In genomic region chr14:67263499-67264149, GRCh38 we compare ENCODE assay signal across 18 cellular contexts. TPM values are rescaled to one million over a fixed set of nuclear protein-coding genes. Genes with fewer than 3 reads are reported as not detected.
DNase-seq lines count a peak whose midpoint lies in the region; ATAC-seq, FAIRE-seq and TF ChIP-seq lines count a peak whose summit lies in the region.
"Had no signal": no experiment of that assay in that cellular context is flagged by ENCODE, and none has a peak within 500 bp of the region (broad histone marks: within the 10 kb centered on the region; RNA-seq: fewer than 3 reads in every experiment).

No MANE protein-coding gene starts in this region.

- no peak overlapping the region for H3K27ac ChIP-seq in smooth muscle cell (ENCODE audit: low read depth)
- H3K27ac ChIP-seq in small intestine (ENCODE audit: low read depth in 1 of 2, low read length in 1 of 2) = no peak overlapping the region
- H3K27ac ChIP-seq: right atrium auricular region had no signal

- H3K27me3 Mint-ChIP-seq in T-helper 17 cell = no peaks in the 10 kb centered on the region
- H3K27me3 Mint-ChIP-seq: CD8-positive, alpha-beta memory T cell; stimulated activated naive CD8-positive, alpha-beta T cell treated with anti-CD3 and anti-CD28 coated beads, Interleukin-15, Interleukin-2, amounts not matched to agents 100 ng/mL and 50 ng/mL, for 24 hours had no signal

- DNase-seq in H4 (ENCODE audit: low spot score) (peak; percentile 21), amniotic epithelial cell (ENCODE audit: low read depth) (peak; percentile 96), foreskin fibroblast (peak; percentile 38 to 58), smooth muscle cell (lab: John Stamatoyannopoulos, UW; ENCODE audit: unreplicated experiment) (no peak), small intestine (no peak), NCI-H526 treated with DMSO at 0.1 percent for 48 hours (lab: John Stamatoyannopoulos, UW) (no peak), T-helper 17 cell (no peak), germinal center (ENCODE audit: low spot score) (no peak)
- DNase-seq: activated CD8-positive, alpha-beta T cell treated with anti-CD3 and anti-CD28 coated beads, Interleukin-2, amount 10 ng/mL, durations not matched to agents 7 days and 5 days; activated gamma-delta T cell; CD8-positive, alpha-beta memory T cell; central memory CD4-positive, alpha-beta T cell; Karpas-422; NCI-H2029 treated with DMSO at 0.1 percent for 48 hours; T1000 had no signal

- no peaks in the 10 kb centered on the region for H3K36me3 ChIP-seq in smooth muscle cell (ENCODE audit: low read depth)
- no peaks in the 10 kb centered on the region for H3K36me3 ChIP-seq in small intestine (ENCODE audit: control insufficient read depth in 2 of 2, insufficient read depth in 2 of 2, low read length in 2 of 2)
- H3K36me3 ChIP-seq: right atrium auricular region had no signal

- H3K9ac ChIP-seq in smooth muscle cell (ENCODE audit: low read depth) = no peak overlapping the region

- TF ChIP-seq CTCF in foreskin fibroblast (IDR thresholded peaks at IDR 0.05; ENCODE audit: low read depth, low read length) (no peak), smooth muscle cell (IDR thresholded peaks at IDR 0.05; ENCODE audit: borderline replicate concordance, insufficient read depth, poor library complexity, severe bottlenecking) (no peak)

- 64% methylated on average over 5 of the region's 5 CpGs for WGBS in smooth muscle cell (ENCODE audit: low lambda C conversion rate)
- 70 to 84% (median 76%) methylated on average over 5 of the region's 5 CpGs for WGBS in small intestine, 3 donors

- no peak overlapping the region for H3K27ac Mint-ChIP-seq in T-helper 17 cell
- H3K27ac Mint-ChIP-seq: activated CD8-positive, alpha-beta T cell treated with anti-CD3 and anti-CD28 coated beads, Interleukin-2, amount 10 ng/mL, durations not matched to agents 7 days and 5 days; CD8-positive, alpha-beta memory T cell; stimulated activated naive CD8-positive, alpha-beta T cell treated with anti-CD3 and anti-CD28 coated beads, Interleukin-15, Interleukin-2, amounts not matched to agents 100 ng/mL and 50 ng/mL, for 24 hours had no signal

- H3K4me2 ChIP-seq in smooth muscle cell = peak overlapping the region; percentile 58

- no peak for FAIRE-seq in small intestine (lab: Jason Lieb, UNC)

- H2AFZ ChIP-seq in smooth muscle cell (ENCODE audit: low read depth) = no peak overlapping the region

- ATAC-seq in T-helper 17 cell = no peak
- ATAC-seq: activated CD8-positive, alpha-beta T cell treated with anti-CD3 and anti-CD28 coated beads, Interleukin-2, amount 10 ng/mL, durations not matched to agents 7 days and 5 days; Right ventricle myocardium inferior had no signal

- H3K4me1 ChIP-seq in smooth muscle cell (ENCODE audit: low read depth) (peaks cover 29% of the 10 kb centered on the region), small intestine (ENCODE audit: control insufficient read depth in 2 of 2, insufficient read depth in 1 of 2, low read depth in 1 of 2, low read length in 1 of 2) (peaks cover 2 to 7% of the 10 kb centered on the region in 2 donors)

- peaks cover 95% of the 10 kb centered on the region for H4K20me1 ChIP-seq in smooth muscle cell (ENCODE audit: low read depth)

- H3K4me1 Mint-ChIP-seq in T-helper 17 cell = peaks cover 23% of the 10 kb centered on the region

- H3K4me3 ChIP-seq in foreskin fibroblast (ENCODE audit: low read depth in 1 of 2, low read length in 2 of 2) = no peak overlapping the region
- H3K4me3 ChIP-seq in smooth muscle cell = no peak overlapping the region
- no peak overlapping the region for H3K4me3 ChIP-seq in small intestine (ENCODE audit: low read depth in 1 of 2, low read length in 2 of 2)
- H3K4me3 ChIP-seq: right atrium auricular region had no signal

- no peaks in the 10 kb centered on the region for H3K36me3 Mint-ChIP-seq in T-helper 17 cell (ENCODE audit: low read depth)

- H3K79me2 ChIP-seq in smooth muscle cell (ENCODE audit: low read depth) = peaks cover 86% of the 10 kb centered on the region

- H3K9me3 ChIP-seq in smooth muscle cell (replicated peaks; ENCODE audit: low read depth) (no peaks in the 10 kb centered on the region), small intestine (ENCODE audit: control insufficient read depth, low read depth) (no peaks in the 10 kb centered on the region), T-helper 17 cell (ENCODE audit: control insufficient read depth, low read length, poor library complexity, severe bottlenecking) (no peaks in the 10 kb centered on the region)
- H3K9me3 ChIP-seq: right atrium auricular region had no signal

- no peak overlapping the region for H3K4me3 Mint-ChIP-seq in T-helper 17 cell
- H3K4me3 Mint-ChIP-seq: activated CD8-positive, alpha-beta T cell treated with anti-CD3 and anti-CD28 coated beads, Interleukin-2, amount 10 ng/mL, durations not matched to agents 7 days and 5 days; stimulated activated naive CD8-positive, alpha-beta T cell treated with anti-CD3 and anti-CD28 coated beads, Interleukin-15, Interleukin-2, amounts not matched to agents 100 ng/mL and 50 ng/mL, for 24 hours had no signal

- no peaks in the 10 kb centered on the region for H3K27me3 ChIP-seq in smooth muscle cell (ENCODE audit: low read depth)
- H3K27me3 ChIP-seq in small intestine (ENCODE audit: control insufficient read depth in 2 of 2, insufficient read depth in 2 of 2, low read length in 2 of 2) = no peaks in the 10 kb centered on the region
- H3K27me3 ChIP-seq: right atrium auricular region had no signal

- H3F3A ChIP-seq in smooth muscle cell (ENCODE audit: low read depth) = peaks cover 14% of the 10 kb centered on the region

RNA-seq across cellular contexts. Expression of gene PALS1, which starts 22.4 kb away (rescaled TPM):
- 20.4 and 24.2 TPM in 2 replicates for total RNA-seq in H4 (2014; rRNA removed; shearing (Covaris generic))
- total RNA-seq in smooth muscle cell (26.4 and 29.2 TPM in 2 replicates), T-helper 17 cell (10 to 100 TPM in 1 of 2 donors, 1 to 10 TPM in 1; 8.9 to 10.0 TPM)
- polyA plus RNA-seq in smooth muscle cell (4.6 and 7.0 TPM in 2 replicates), small intestine (10 to 100 TPM; 11.1 to 35.9 (median 34.0) TPM)

Comparison
In these comparisons a context has a peak if more than half of its experiments do, and no peak if none do; other contexts are left out.
1. DNase-seq: peak in H4 (single experiment), amniotic epithelial cell (single experiment) and foreskin fibroblast (2 of 2); none in smooth muscle cell (single experiment), small intestine (single experiment), NCI-H526 treated with DMSO at 0.1 percent for 48 hours (single experiment), T-helper 17 cell (0 of 3) and germinal center (single experiment).